8 cellular contexts compared by ENCODE assay signal in genomic region chr1:171484760-171485374, GRCh38. TPM values are rescaled to one million over a fixed set of nuclear protein-coding genes. Genes with fewer than 3 reads are reported as not detected.
DNase-seq lines count a peak whose midpoint lies in the region; ATAC-seq lines count a peak whose summit lies in the region.

No MANE protein-coding gene starts in this region.

- H3K4me3 ChIP-seq in GM08714 (ENCODE audit: low read length), result peak overlapping the region; percentile 87
- H3K4me3 ChIP-seq in iPS-18a (ENCODE audit: low read length), result peak overlapping the region; percentile 75
- peak overlapping the region; percentile 90 to 99 for H3K4me3 ChIP-seq in stomach smooth muscle (ENCODE audit: low read length in 2 of 2)

- ATAC-seq in GM21447 (IDR thresholded peaks at IDR 0.05; ENCODE audit: unreplicated experiment) (peak; percentile 51), HG03575 (IDR thresholded peaks at IDR 0.05; ENCODE audit: extremely low read depth, insufficient number of reproducible peaks, low FRiP score, unreplicated experiment) (peak; percentile 29)
- peak; percentile 60 for ATAC-seq in activated naive CD8-positive, alpha-beta T cell treated with anti-CD3 and anti-CD28 coated beads, Interleukin-2, amount 10 ng/mL, durations not matched to agents 7 days and 5 days (ENCODE audit: low read depth)

- POLR2A ChIA-PET in activated naive CD8-positive, alpha-beta T cell treated with anti-CD3 and anti-CD28 coated beads, Interleukin-2, amount 10 ng/mL, durations not matched to agents 7 days and 5 days (lab: Charles Lee), result interaction anchor here (0.8 to 2.1 kb wide), 8 partner anchors 9 to 259 kb away, joined by 3 to 14 read pairs (median 4); partner anchors contain the start of gene VAMP4

- peaks cover 9% of the 10 kb centered on the region for H3K36me3 Mint-ChIP-seq in activated naive CD8-positive, alpha-beta T cell treated with anti-CD3 and anti-CD28 coated beads, Interleukin-2, amount 10 ng/mL, durations not matched to agents 7 days and 5 days

- DNase-seq in activated naive CD8-positive, alpha-beta T cell treated with anti-CD3 and anti-CD28 coated beads, Interleukin-2, amount 10 ng/mL, durations not matched to agents 7 days and 5 days, result no peak
- DNase-seq in midbrain (lab: John Stamatoyannopoulos, UW), result no peak
- no peak for DNase-seq in activated CD4-positive, alpha-beta T cell treated with anti-CD3 and anti-CD28 coated beads, Interleukin-2, amount 50 U/mL, for 48 hours

- H3K9me3 ChIP-seq in iPS-18a (ENCODE audit: control insufficient read depth, low read depth, low read length) (no peaks in the 10 kb centered on the region), stomach smooth muscle (ENCODE audit: control insufficient read depth in 2 of 2, low read length in 2 of 2) (no peaks in the 10 kb centered on the region)

- peak overlapping the region; percentile 99 for H3K27ac Mint-ChIP-seq in activated naive CD8-positive, alpha-beta T cell treated with anti-CD3 and anti-CD28 coated beads, Interleukin-2, amount 10 ng/mL, durations not matched to agents 7 days and 5 days

- H3K4me1 ChIP-seq in iPS-18a (ENCODE audit: control insufficient read depth, low read depth, low read length), result peaks cover 7% of the 10 kb centered on the region
- peaks cover 3% of the 10 kb centered on the region for H3K4me1 ChIP-seq in stomach smooth muscle (ENCODE audit: control insufficient read depth, insufficient read depth, low read length)

- H3K36me3 ChIP-seq in iPS-18a (ENCODE audit: control insufficient read depth, low read depth, low read length), result no peaks in the 10 kb centered on the region
- no peaks in the 10 kb centered on the region for H3K36me3 ChIP-seq in stomach smooth muscle (ENCODE audit: control insufficient read depth in 2 of 2, insufficient read depth in 2 of 2, low read length in 2 of 2)

- no peaks in the 10 kb centered on the region for H3K9me3 Mint-ChIP-seq in activated naive CD8-positive, alpha-beta T cell treated with anti-CD3 and anti-CD28 coated beads, Interleukin-2, amount 10 ng/mL, durations not matched to agents 7 days and 5 days

- H3K27me3 Mint-ChIP-seq in activated naive CD8-positive, alpha-beta T cell treated with anti-CD3 and anti-CD28 coated beads, Interleukin-2, amount 10 ng/mL, durations not matched to agents 7 days and 5 days, result no peaks in the 10 kb centered on the region

- no peaks in the 10 kb centered on the region for H3K27me3 ChIP-seq in iPS-18a (ENCODE audit: control insufficient read depth, insufficient read depth, low read length)
- H3K27me3 ChIP-seq in stomach smooth muscle (ENCODE audit: control insufficient read depth in 1 of 2, insufficient read depth in 2 of 2, low read length in 2 of 2), result no peaks in the 10 kb centered on the region

- H3K4me3 Mint-ChIP-seq in activated naive CD8-positive, alpha-beta T cell treated with anti-CD3 and anti-CD28 coated beads, Interleukin-2, amount 10 ng/mL, durations not matched to agents 7 days and 5 days, result peak overlapping the region; percentile 97

- H3K27ac ChIP-seq in iPS-18a (ENCODE audit: low read length), result peak overlapping the region; percentile 86
- H3K27ac ChIP-seq in stomach smooth muscle (ENCODE audit: low read length), result peak overlapping the region; percentile 98

- H3K9ac ChIP-seq in iPS-18a (ENCODE audit: low read length) (peak overlapping the region; percentile 97), stomach smooth muscle (ENCODE audit: low read length in 2 of 2) (peak overlapping the region; percentile 94 to 100)

- H3K4me1 Mint-ChIP-seq in activated naive CD8-positive, alpha-beta T cell treated with anti-CD3 and anti-CD28 coated beads, Interleukin-2, amount 10 ng/mL, durations not matched to agents 7 days and 5 days, result peaks cover 30% of the 10 kb centered on the region

RNA-seq across cellular contexts. Expression of gene PRRC2C, which starts 0.5 kb away (rescaled TPM):
- total RNA-seq in activated naive CD8-positive, alpha-beta T cell treated with anti-CD3 and anti-CD28 coated beads, Interleukin-2, amount 10 ng/mL, durations not matched to agents 7 days and 5 days, result 100 to 1,000 TPM; 246 to 258 TPM
